Comparison of ENCODE assay signal across 1 cellular context in genomic region chr12:31682136-31682962, GRCh38.
TF ChIP-seq lines count a peak whose summit lies in the region.

No MANE protein-coding gene starts in this region.

TF ChIP-seq in K562, 482 proteins besides CTCF, POLR2A, EP300 and RAD21 (continued from another document):
- TF ChIP-seq ZNF740 (CRISPR knock-in tag; IDR thresholded peaks at IDR 0.05) (no peak), ZNF740 (tag; IDR thresholded peaks at IDR 0.05) (0 out of 4 replicates have a peak, but pooled peaks of 1 of the 2 experiments have one; percentile 3), ZBTB33 (CRISPR knock-in tag; IDR thresholded peaks at IDR 0.05) (peak; percentile 68; the same call in 1 of the 2 replicates), CHAMP1 (IDR thresholded peaks at IDR 0.05) (0 out of 2 replicates have a peak, but pooled peaks have one; percentile 63), SP1 (CRISPR knock-in tag; IDR thresholded peaks at IDR 0.05) (0 out of 2 replicates have a peak, but pooled peaks have one; percentile 34), ZBTB7A (IDR thresholded peaks at IDR 0.05; ENCODE audit: borderline replicate concordance, control insufficient read depth, low read depth, low read length) (no peak), TEAD2 (tag; IDR thresholded peaks at IDR 0.05) (0 out of 2 replicates have a peak, but pooled peaks have one; percentile 3), ZNF280A (IDR thresholded peaks at IDR 0.05; ENCODE audit: low read depth, partially characterized antibody) (peak; percentile 56), JUND (IDR thresholded peaks at IDR 0.05; ENCODE audit: borderline replicate concordance, low read depth, low read length) (peak; percentile 60), JUND (tag; IDR thresholded peaks at IDR 0.05; ENCODE audit: borderline replicate concordance, low read depth, low read length) (peak; percentile 37; the same call in 1 of the 3 replicates), RNF2 (IDR thresholded peaks at IDR 0.05) (0 out of 2 replicates have a peak, but pooled peaks have one; percentile 26), MAZ (CRISPR knock-in tag; conservative IDR thresholded peaks at IDR 0.05 in 1 of 2, IDR thresholded peaks at IDR 0.05 in 1 of 2) (peak in 1 of 2 experiments; percentile 46; a peak in 2 of 4 replicates), HDAC1 (IDR thresholded peaks at IDR 0.05) (0 out of 4 replicates have a peak, but pooled peaks of 1 of the 2 experiments have one; percentile 25), ZNF384 (IDR thresholded peaks at IDR 0.05; ENCODE audit: low read depth, low read length) (no peak; the same call in 1 of the 2 replicates), TRIM24 (IDR thresholded peaks at IDR 0.05) (peak in 1 of 2 experiments; percentile 53; a peak in 1 of 4 replicates), SMARCA5 (IDR thresholded peaks at IDR 0.05) (no peak), L3MBTL2 (IDR thresholded peaks at IDR 0.05) (0 out of 2 replicates have a peak, but pooled peaks have one; percentile 38), ADNP (tag; IDR thresholded peaks at IDR 0.05) (0 out of 2 replicates have a peak, but pooled peaks have one; percentile 35), SMC3 (conservative IDR thresholded peaks at IDR 0.05; ENCODE audit: insufficient read depth, low read depth, low read length) (peak; percentile 97), CBX1 (IDR thresholded peaks at IDR 0.05; ENCODE audit: low read depth) (peak; percentile 93; the same call in 1 of the 2 replicates), CXXC5 (CRISPR knock-in tag; IDR thresholded peaks at IDR 0.05) (0 out of 2 replicates have a peak, but pooled peaks have one; percentile 10), SRSF7 (optimal IDR thresholded peaks at IDR 0.05; ENCODE audit: low read depth, low read length) (no peak), CBX5 (IDR thresholded peaks at IDR 0.05; ENCODE audit: borderline replicate concordance, low read depth) (peak; percentile 99)
